In the genomic region with DNA sequence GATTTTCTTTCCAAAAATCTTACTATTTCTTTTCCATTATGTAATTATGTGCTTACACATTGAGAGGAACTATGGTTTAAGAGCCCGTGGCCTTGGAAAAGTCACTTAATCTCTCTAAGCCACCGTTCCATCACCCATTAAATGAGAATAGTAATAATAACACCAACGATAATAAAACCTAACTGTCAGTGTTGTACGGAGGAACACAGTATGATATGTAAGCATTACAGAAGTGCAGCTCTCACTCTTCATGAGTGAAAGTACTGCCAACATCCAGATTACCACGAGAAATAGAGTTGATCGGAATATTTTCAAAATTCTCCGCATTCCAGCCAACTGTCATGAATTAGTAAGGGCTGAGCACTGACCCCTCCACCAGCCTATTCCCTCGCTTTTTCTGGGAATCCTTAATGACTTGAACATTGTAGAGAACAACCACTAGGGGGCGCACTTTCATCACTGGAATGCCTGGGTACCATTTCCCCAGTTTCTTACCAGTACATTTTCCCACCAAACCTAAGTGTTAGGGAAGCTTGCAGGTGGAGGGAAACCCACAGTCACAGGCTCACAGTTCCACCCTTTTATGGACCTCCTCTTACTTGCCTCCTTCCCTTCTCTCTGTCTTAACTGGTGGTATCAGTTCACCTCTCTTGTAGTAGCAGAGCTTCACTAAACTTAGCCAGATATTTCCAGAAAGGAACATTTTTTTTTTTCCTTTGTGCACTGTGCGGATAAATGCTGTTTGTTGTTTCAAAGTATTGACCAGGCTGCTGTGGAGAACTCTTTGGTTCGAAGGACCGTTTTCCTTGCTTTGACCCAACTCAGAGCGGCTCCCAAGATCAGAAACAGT, we compare ENCODE assay signal across 9 cellular contexts. TPM values are rescaled to one million over a fixed set of nuclear protein-coding genes. Genes with fewer than 3 reads are reported as not detected.
A peak's percentile ranks its signal among the peaks of the same experiment; 100 is the strongest.
DNase-seq lines count a peak whose midpoint lies in the region; TF ChIP-seq lines count a peak whose summit lies in the region.
"Had no signal": no experiment of that assay in that cellular context is flagged by ENCODE, and none has a peak within 500 bp of the region (broad histone marks: within the 10 kb centered on the region; RNA-seq: fewer than 3 reads in every experiment).

No MANE protein-coding gene starts in this region.

- H3K4me3 ChIP-seq in AG09309 (ENCODE audit: control insufficient read depth, low read depth, low read length): no peak overlapping the region
- H3K4me3 ChIP-seq in fibroblast of the aortic adventitia (ENCODE audit: low read depth, low read length): no peak overlapping the region

- no peaks in the 10 kb centered on the region for H3K9me3 Mint-ChIP-seq in progenitor cell of endocrine pancreas (ENCODE audit: low read depth)
- H3K9me3 Mint-ChIP-seq: naive B cell had no signal

- DNase-seq in AG09309 (ENCODE audit: low read depth) (peak; percentile 13), GM10266 (ENCODE audit: extremely low spot score) (no peak), NCI-H460 (ENCODE audit: extremely low read depth, low read depth) (peak; percentile 69), fibroblast of the aortic adventitia (ENCODE audit: low read depth) (peak; percentile 65), progenitor cell of endocrine pancreas (ENCODE audit: low spot score, unreplicated experiment) (peak; percentile 51), GM19238 (ENCODE audit: insufficient read length, low spot score) (no peak), NCI-H2107 treated with DMSO at 0.1 percent for 48 hours (lab: John Stamatoyannopoulos, UW; ENCODE audit: unreplicated experiment) (no peak)
- peak; percentile 68 for DNase-seq in activated CD8-positive, alpha-beta memory T cell treated with anti-CD3 and anti-CD28 coated beads for 24 hours
- DNase-seq: naive B cell had no signal

- H3K27me3 Mint-ChIP-seq in progenitor cell of endocrine pancreas: peaks cover 24% of the 10 kb centered on the region

- no peak overlapping the region for H3K4me3 Mint-ChIP-seq in progenitor cell of endocrine pancreas (ENCODE audit: low read depth)

- peak; percentile 70 for TF ChIP-seq CTCF in AG09309 (IDR thresholded peaks at IDR 0.05; ENCODE audit: control insufficient read depth, insufficient read depth, low read depth, low read length, missing control alignments)
- peak; percentile 67 for TF ChIP-seq CTCF in GM10266 (IDR thresholded peaks at IDR 0.05; ENCODE audit: control insufficient read depth, insufficient read depth, low read depth, missing control alignments)
- peak; percentile 66 for TF ChIP-seq CTCF in fibroblast of the aortic adventitia (IDR thresholded peaks at IDR 0.05; ENCODE audit: insufficient read depth, low read length)
- peak; percentile 84 for TF ChIP-seq CTCF in progenitor cell of endocrine pancreas (IDR thresholded peaks at IDR 0.05; ENCODE audit: unreplicated experiment)

- no peak overlapping the region for H3K27ac Mint-ChIP-seq in progenitor cell of endocrine pancreas

- no peaks in the 10 kb centered on the region for H3K4me1 Mint-ChIP-seq in progenitor cell of endocrine pancreas (ENCODE audit: low read depth)

- H3K36me3 Mint-ChIP-seq in progenitor cell of endocrine pancreas (ENCODE audit: insufficient read depth): no peaks in the 10 kb centered on the region
- H3K36me3 Mint-ChIP-seq: naive B cell had no signal

RNA-seq across cellular contexts. Expression of a gene that starts 27.8 kb away (rescaled TPM):
- 0.25 and 0.32 TPM in 2 replicates for total RNA-seq in NCI-H460 (2014; rRNA removed; shearing (Covaris generic))
- 0.46 TPM in 1 of 2 replicates, not detected in the other for polyA plus RNA-seq in NCI-H460 (2014; cell fraction: nucleus; rRNA removed)
- not detected in 2 replicates for total RNA-seq in fibroblast of the aortic adventitia (ENCODE audit: low replicate concordance)
- total RNA-seq in progenitor cell of endocrine pancreas: not detected in 2 replicates

RNA-seq across cellular contexts. Expression of a gene that starts 59.7 kb away (rescaled TPM):
- total RNA-seq in NCI-H460 (2014; rRNA removed; shearing (Covaris generic)): 14.3 and 14.6 TPM in 2 replicates
- polyA plus RNA-seq in NCI-H460 (2014; cell fraction: nucleus; rRNA removed): 74.7 and 145 TPM in 2 replicates
- 7.0 and 20.9 TPM in 2 replicates for total RNA-seq in fibroblast of the aortic adventitia (ENCODE audit: low replicate concordance)
- total RNA-seq in progenitor cell of endocrine pancreas: 29.4 and 32.0 TPM in 2 replicates

Comparison
In these comparisons a context has a peak if more than half of its experiments do, and no peak if none do; other contexts are left out.
1. DNase-seq: peak in AG09309 (single experiment), NCI-H460 (single experiment), activated CD8-positive, alpha-beta memory T cell treated with anti-CD3 and anti-CD28 coated beads for 24 hours (single experiment), fibroblast of the aortic adventitia (single experiment) and progenitor cell of endocrine pancreas (single experiment); none in GM10266 (single experiment), GM19238 (single experiment) and NCI-H2107 treated with DMSO at 0.1 percent for 48 hours (single experiment).
2. Peak in every context shown above with its lines, with median percentiles within 50 percentile points of each other: CTCF ChIP-seq.